In the genomic region with DNA sequence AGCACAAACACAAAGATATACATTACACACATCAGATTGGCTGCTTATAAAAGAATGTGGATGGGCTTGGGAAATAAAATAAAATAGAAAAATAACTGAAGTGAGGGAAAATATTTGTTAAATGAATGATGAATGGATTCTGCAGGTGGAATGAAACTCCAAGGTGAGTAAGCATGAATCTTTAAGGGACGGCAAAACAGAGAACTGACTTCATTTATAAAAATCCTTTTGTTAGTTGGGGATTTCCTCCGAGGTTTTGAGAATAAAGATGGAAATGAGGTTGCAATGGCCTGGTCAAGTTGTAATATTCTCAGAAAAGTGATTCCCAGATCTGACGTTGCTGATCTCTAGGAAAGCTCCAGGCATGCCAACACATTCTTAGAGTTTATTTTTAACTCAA, we compare ENCODE assay signal across 28 cellular contexts.
"Had no signal": no experiment of that assay in that cellular context is flagged by ENCODE, and none has a peak within 500 bp of the region (broad histone marks: within the 10 kb centered on the region; RNA-seq: fewer than 3 reads in every experiment).

No MANE protein-coding gene starts in this region.

- DNase-seq: dermis blood vessel endothelial cell; dorsolateral prefrontal cortex; effector CD4-positive, alpha-beta T cell; effector memory CD4-positive, alpha-beta T cell; erythroblast; esophagus squamous epithelium; foreskin fibroblast; glutamatergic neuron; head of caudate nucleus; heart right ventricle; hippocampal formation; immature natural killer cell; islet precursor cell; kidney; kidney glomerular epithelial cell; left cardiac atrium; left lung; left ventricle myocardium superior; lower lobe of right lung; mesendoderm; midbrain had no signal

- H3K4me3 ChIP-seq: coronary artery, dorsolateral prefrontal cortex, esophagus squamous epithelium, gastroesophageal sphincter, heart right ventricle, left lung, lower lobe of right lung had no signal

- H3K4me1 ChIP-seq: left lung, lower lobe of right lung had no signal

- FAIRE-seq: colon, endothelial cell of umbilical vein, frontal cortex, kidney had no signal

- H3K9me3 ChIP-seq: esophagus squamous epithelium, gastroesophageal sphincter, left lung, lower lobe of right lung had no signal

- H3K27me3 ChIP-seq: dorsolateral prefrontal cortex, esophagus squamous epithelium, gastroesophageal sphincter, heart right ventricle, left lung had no signal

- H3K36me3 ChIP-seq: esophagus squamous epithelium, gastroesophageal sphincter, heart right ventricle, left lung, lower lobe of right lung had no signal

- ATAC-seq: esophagus mucosa, gastroesophageal sphincter, heart right ventricle, left cardiac atrium, left lung, left ventricle myocardium superior, lower lobe of right lung had no signal

- H3K27ac ChIP-seq: coronary artery, dorsolateral prefrontal cortex, epithelial cell of prostate, esophagus squamous epithelium, gastroesophageal sphincter, heart right ventricle, left lung, lower lobe of right lung had no signal
